Comparison of ENCODE assay signal across 11 cellular contexts in genomic region chr17:10172241-10172741, GRCh38. TPM values are rescaled to one million over a fixed set of nuclear protein-coding genes. Genes with fewer than 3 reads are reported as not detected.
DNase-seq lines count a peak whose midpoint lies in the region; ATAC-seq, FAIRE-seq and TF ChIP-seq lines count a peak whose summit lies in the region.
"Had no signal": no experiment of that assay in that cellular context is flagged by ENCODE, and none has a peak within 500 bp of the region (broad histone marks: within the 10 kb centered on the region; RNA-seq: fewer than 3 reads in every experiment).

No MANE protein-coding gene starts in this region.

- WGBS in right lobe of liver (ENCODE audit: insufficient coverage, low coverage, low lambda C conversion rate, missing lambda C conversion rate), result 25% methylated on average over 3 of the region's 3 CpGs
- WGBS in HepG2 (ENCODE audit: low lambda C conversion rate), result 53% methylated on average over 3 of the region's 3 CpGs

- no peaks in the 10 kb centered on the region for H3K9me3 Mint-ChIP-seq in immature natural killer cell

- POLR2A ChIA-PET in HepG2 (lab: Yijun Ruan, JAX), result no interaction called here

- H3K27me3 ChIP-seq in right lobe of liver, result no peaks in the 10 kb centered on the region
- peaks cover 0 to 24% of the 10 kb centered on the region in 2 experiments; a peak in 2 of 5 replicates for H3K27me3 ChIP-seq in HepG2 (ENCODE audit: control insufficient read depth in 1 of 2, insufficient read depth in 2 of 2, low read length in 2 of 2)
- H3K27me3 ChIP-seq: SJCRH30 had no signal

- TF ChIP-seq CTCF in right lobe of liver (IDR thresholded peaks at IDR 0.05), result no peak
- no peak for TF ChIP-seq CTCF in HepG2 (CRISPR knock-in tag; IDR thresholded peaks at IDR 0.05)

- CTCF ChIA-PET in HepG2 (lab: Yijun Ruan, JAX; ENCODE audit: low intra/inter-chr PET ratio, low total read pairs), result no interaction called here

- peak overlapping the region; percentile 93 to 98 (median 95) for H3K27ac Mint-ChIP-seq in immature natural killer cell
- H3K27ac Mint-ChIP-seq: activated T-helper 2 cell treated with anti-CD3 and anti-CD28 coated beads, Interferon-gamma antibody, Interleukin-2, Interleukin-4, amounts not matched to agents 10 μg/mL and 5 μg/mL and 100 μg/mL, durations not matched to agents 14 hours and 24 hours and 36 hours had no signal

- no peak overlapping the region for H3K4me2 ChIP-seq in HepG2 (ENCODE audit: low read depth, low read length)

- H3K79me2 ChIP-seq in HepG2 (ENCODE audit: insufficient read depth, low read length), result no peaks in the 10 kb centered on the region

- no peak overlapping the region for H3K9ac ChIP-seq in HepG2 (ENCODE audit: insufficient read depth, low read depth, low read length)

- BruUV-seq in HepG2 (replicated peaks; lab: Mats Ljungman, UMichigan), result no TSS peak

- H4K20me1 ChIP-seq in HepG2 (ENCODE audit: insufficient read depth, low read length), result no peaks in the 10 kb centered on the region

- peaks cover 2 to 7% (median 4%) of the 10 kb centered on the region in 3 donors for H3K27me3 Mint-ChIP-seq in immature natural killer cell (ENCODE audit: low read depth in 3 of 3)

- DNase-seq in right lobe of liver, result no peak
- no peak for DNase-seq in HepG2 (ENCODE audit: low spot score)
- DNase-seq in NOMO-1 treated with DMSO at 0.1 percent for 48 hours (lab: John Stamatoyannopoulos, UW; ENCODE audit: unreplicated experiment), result peak; percentile 95
- DNase-seq in immature natural killer cell, result peak in 1 of 3 donors; percentile 50
- no peak for DNase-seq in NCI-H187 treated with DMSO at 0.1 percent for 48 hours (lab: John Stamatoyannopoulos, UW)
- no peak for DNase-seq in activated naive CD4-positive, alpha-beta T cell treated with anti-CD3 and anti-CD28 coated beads, Interleukin-2, amount 50 U/mL, for 16 hours
- no peak for DNase-seq in inferior parietal cortex (ENCODE audit: extremely low spot score)
- DNase-seq: foreskin melanocyte, SJCRH30 had no signal

- H2AFZ ChIP-seq in HepG2 (ENCODE audit: low read length), result no peak overlapping the region

- no peak for FAIRE-seq in HepG2 (lab: Jason Lieb, UNC)

- no peak for TF ChIP-seq EP300 in HepG2 (IDR thresholded peaks at IDR 0.05; ENCODE audit: low read depth in 2 of 2, low read length in 2 of 2)
- TF ChIP-seq EP300 in HepG2 (CRISPR knock-in tag; IDR thresholded peaks at IDR 0.05; ENCODE audit: borderline replicate concordance), result no peak

- TF ChIP-seq POLR2A in right lobe of liver (IDR thresholded peaks at IDR 0.05) (no peak), HepG2 (IDR thresholded peaks at IDR 0.05; ENCODE audit: insufficient read depth in 1 of 2, low read depth in 2 of 2, low read length in 2 of 2) (no peak)

- intact Hi-C loops in right lobe of liver (cut with DNase I) (no loop called here), HepG2 (cut with micrococcal nuclease; ENCODE audit: unreplicated experiment) (no loop called here)

- in situ Hi-C loops in HepG2 (cut with HindIII; ENCODE audit: extremely low pct_ligation_motif_present, low pct_unique_long_range_greater_than_20kb), result no loop called here

- peaks cover 0 to 5% (median 3%) of the 10 kb centered on the region in 3 donors for H3K36me3 Mint-ChIP-seq in immature natural killer cell

- ATAC-seq in right lobe of liver (peak in 3 of 4 donors; percentile 21 to 65 (median 57)), HepG2 (no peak), GM21723 (IDR thresholded peaks at IDR 0.05; ENCODE audit: unreplicated experiment) (no peak)

- H3K4me1 ChIP-seq in right lobe of liver (no peaks in the 10 kb centered on the region), HepG2 (ENCODE audit: insufficient read depth, low read length) (no peaks in the 10 kb centered on the region)
- H3K4me1 ChIP-seq: SJCRH30 had no signal

- H3K36me3 ChIP-seq in right lobe of liver (no peaks in the 10 kb centered on the region), HepG2 (replicated peaks in 1 of 2; ENCODE audit: control insufficient read depth in 1 of 2, insufficient read depth in 2 of 2, low read length in 2 of 2) (no peaks in the 10 kb centered on the region)
- H3K36me3 ChIP-seq: SJCRH30 had no signal

- H3K27ac ChIP-seq in right lobe of liver (no peak overlapping the region), HepG2 (ENCODE audit: extremely low read length, insufficient read depth, low read length) (no peak overlapping the region)
- H3K27ac ChIP-seq: SJCRH30 had no signal

- H3K4me1 Mint-ChIP-seq in immature natural killer cell, result peaks cover 57 to 76% of the 10 kb centered on the region in 2 donors

- TF ChIP-seq RAD21 in HepG2 (CRISPR knock-in tag; IDR thresholded peaks at IDR 0.05), result no peak

- H3K4me3 ChIP-seq in right lobe of liver (no peak overlapping the region), HepG2 (replicated peaks in 1 of 3; ENCODE audit: insufficient read depth in 1 of 3, low read depth in 2 of 3, low read length in 3 of 3) (no peak overlapping the region)
- H3K4me3 ChIP-seq: SJCRH30 had no signal

- no peaks in the 10 kb centered on the region for H3K9me3 ChIP-seq in right lobe of liver
- H3K9me3 ChIP-seq in HepG2 (ENCODE audit: low read length), result no peaks in the 10 kb centered on the region
- H3K9me3 ChIP-seq: SJCRH30 had no signal

- H3K4me3 Mint-ChIP-seq in immature natural killer cell, result peak overlapping the region; percentile 67 to 76 (median 73)

TF ChIP-seq in HepG2, 621 proteins besides CTCF, POLR2A, EP300 and RAD21:
- no peak for TF ChIP-seq SMC3 (IDR thresholded peaks at IDR 0.05; ENCODE audit: low read length)

RNA-seq across cellular contexts. Expression of gene GAS7, which starts 26.1 kb away (rescaled TPM):
- 1 to 10 TPM; 1.6 to 7.1 (median 2.7) TPM for total RNA-seq in right lobe of liver
- total RNA-seq in HepG2 (2016; rRNA removed; fragmentation: Illumina TruSeq; extraction: Trizol), result 5.2 and 6.9 TPM in 2 replicates
- total RNA-seq in HepG2 (2016; cell fraction: cytosol; rRNA removed; fragmentation: Illumina TruSeq; extraction: Trizol; ENCODE audit: low read depth), result 1.0 and 1.4 TPM in 2 replicates
- 4.7 and 6.1 TPM in 2 replicates for total RNA-seq in HepG2 (2016; cell fraction: insoluble cytoplasmic fraction; rRNA removed; fragmentation: Illumina TruSeq; extraction: Trizol)
- 3.3 and 4.7 TPM in 2 replicates for total RNA-seq in HepG2 (2016; cell fraction: membrane; rRNA removed; fragmentation: Illumina TruSeq; extraction: Trizol)
- 3.9 and 4.4 TPM in 2 replicates for total RNA-seq in HepG2 (2016; cell fraction: nucleus; rRNA removed; fragmentation: Illumina TruSeq; extraction: Trizol)
- polyA plus RNA-seq in HepG2 (2011; rRNA removed), result 0.55 and 1.0 TPM in 2 replicates
- 0.29 and 0.79 TPM in 2 replicates for polyA plus RNA-seq in HepG2 (2011; cell fraction: cytosol; rRNA removed)
- polyA plus RNA-seq in HepG2 (2011; cell fraction: nucleus; rRNA removed), result 0.54 and 0.76 TPM in 2 replicates
- 0.34 and 0.36 TPM in 2 replicates for polyA plus RNA-seq in HepG2 (2012)
- polyA plus RNA-seq in HepG2 (2016; cell fraction: cytosol; fragmentation: Illumina TruSeq; extraction: Trizol; ENCODE audit: low read depth), result 0.76 and 0.88 TPM in 2 replicates
- 3.5 and 3.7 TPM in 2 replicates for polyA plus RNA-seq in HepG2 (2016; cell fraction: insoluble cytoplasmic fraction; fragmentation: Illumina TruSeq; extraction: Trizol; ENCODE audit: low read depth)
- 2.3 and 3.5 TPM in 2 replicates for polyA plus RNA-seq in HepG2 (2016; cell fraction: membrane; fragmentation: Illumina TruSeq; extraction: Trizol; ENCODE audit: low read depth)
- polyA plus RNA-seq in HepG2 (2016; cell fraction: nucleus; fragmentation: Illumina TruSeq; extraction: Trizol; ENCODE audit: insufficient read depth, low read depth), result 2.7 and 3.7 TPM in 2 replicates
- polyA minus RNA-seq in HepG2 (2011; rRNA and poly(A)+ RNA removed; ENCODE audit: low replicate concordance), result 2.3 and 4.2 TPM in 2 replicates
- 1.1 and 1.7 TPM in 2 replicates for polyA minus RNA-seq in HepG2 (2011; cell fraction: cytosol; rRNA and poly(A)+ RNA removed)
- 1.0 and 1.1 TPM in 2 replicates for polyA minus RNA-seq in HepG2 (2011; cell fraction: nucleus; rRNA and poly(A)+ RNA removed)
- polyA plus RNA-seq in immature natural killer cell, result 10 to 100 TPM in 2 of 3 donors, 1 to 10 TPM in 1; 8.1 to 31.2 (median 13.7) TPM

Comparison
In these comparisons a context has a peak if more than half of its experiments do, and no peak if none do; other contexts are left out.
1. ATAC-seq: peak in right lobe of liver (3 of 4); none in HepG2 (single experiment) and GM21723 (single experiment).